8 cellular contexts compared by ENCODE assay signal in the genomic region with DNA sequence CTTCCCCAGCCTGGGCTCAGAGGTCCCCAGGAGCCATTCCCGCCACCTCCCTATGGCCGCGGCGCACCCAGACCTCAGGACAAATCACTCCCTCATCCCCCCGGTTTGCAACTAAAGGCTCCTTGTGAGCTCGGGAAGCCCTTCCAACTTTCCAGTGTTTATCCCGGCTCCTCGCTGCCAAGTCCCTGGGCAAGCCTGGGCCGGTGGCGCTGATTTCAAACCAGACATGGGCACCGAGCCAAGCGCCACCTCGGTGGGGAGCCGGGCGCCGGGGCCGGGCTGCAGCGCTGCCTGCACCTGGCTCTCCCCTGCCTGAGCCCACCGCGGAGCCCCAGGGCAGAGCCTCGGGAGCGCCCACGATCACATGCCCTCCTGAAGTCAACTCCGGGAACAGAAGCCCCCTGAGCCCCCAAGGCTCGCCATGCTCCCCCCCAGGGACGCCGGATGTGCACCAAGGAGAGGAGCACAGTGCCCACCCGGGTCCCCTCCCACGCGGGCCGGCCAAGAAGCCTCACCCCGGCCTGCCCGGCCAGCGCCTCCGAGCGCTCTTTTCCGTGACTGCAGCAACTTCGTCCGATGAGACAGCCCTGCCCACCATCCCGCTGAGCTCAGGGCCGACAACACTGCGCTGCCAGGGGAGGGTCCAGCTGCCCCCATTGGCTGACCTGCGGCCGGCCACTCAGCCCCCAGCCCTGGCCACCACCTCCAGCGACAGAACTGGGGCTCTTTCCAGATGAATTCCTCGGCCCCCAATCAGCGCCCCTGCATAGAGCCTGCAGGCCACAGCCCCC. TPM values are rescaled to one million over a fixed set of nuclear protein-coding genes. Genes with fewer than 3 reads are reported as not detected.
DNase-seq lines count a peak whose midpoint lies in the region; ATAC-seq lines count a peak whose summit lies in the region.

No MANE protein-coding gene starts in this region.

- H2BK5ac ChIP-seq in mesenchymal stem cell (ENCODE audit: low read depth, low read length, poor library complexity, severe bottlenecking): peak overlapping the region; percentile 82

- peak overlapping the region; percentile 85 for H2BK15ac ChIP-seq in mesenchymal stem cell (ENCODE audit: low read depth, poor library complexity, severe bottlenecking)

- no peaks in the 10 kb centered on the region for H3K9me3 ChIP-seq in mesenchymal stem cell (ENCODE audit: control insufficient read depth, low read length)

- 84% methylated on average over 47 of the region's 47 CpGs for WGBS in mesenchymal stem cell

- DNase-seq in Caki2 (ENCODE audit: low read depth) (peak; percentile 58), NCI-H345 treated with DMSO at 0.1 percent for 48 hours (lab: John Stamatoyannopoulos, UW; ENCODE audit: unreplicated experiment) (peak; percentile 87), dermis blood vessel endothelial cell (peak; percentile 76), mesenchymal stem cell (no peak), ureter (ENCODE audit: low spot score) (peak; percentile 85), NOMO-1 treated with dmso at 0.1 percent for 144 hours (lab: John Stamatoyannopoulos, UW; ENCODE audit: unreplicated experiment) (no peak)
- no peak for DNase-seq in activated CD4-positive, alpha-beta T cell treated with anti-CD3 and anti-CD28 coated beads for 1 hour

- ATAC-seq in HG03108 (IDR thresholded peaks at IDR 0.05; ENCODE audit: unreplicated experiment): no peak

- peaks cover 2% of the 10 kb centered on the region for H3K79me1 ChIP-seq in mesenchymal stem cell (replicated peaks; ENCODE audit: low read length, poor library complexity, severe bottlenecking)

- peaks cover 12 to 40% of the 10 kb centered on the region in 2 experiments for H3K36me3 ChIP-seq in mesenchymal stem cell (ENCODE audit: control insufficient read depth in 1 of 2, insufficient read depth in 2 of 2, low read depth in 1 of 2, low read length in 2 of 2)

- peak overlapping the region; percentile 80 for H4K91ac ChIP-seq in mesenchymal stem cell (ENCODE audit: low read length)

- H3K27ac ChIP-seq in mesenchymal stem cell (ENCODE audit: low read length, poor library complexity, severe bottlenecking): peak overlapping the region; percentile 87

- H2AK5ac ChIP-seq in mesenchymal stem cell (ENCODE audit: low read length, severe bottlenecking): peak overlapping the region; percentile 77

- peak overlapping the region; percentile 52 for H4K8ac ChIP-seq in mesenchymal stem cell (ENCODE audit: low read length)

- H3K9ac ChIP-seq in mesenchymal stem cell (ENCODE audit: low read length): peak overlapping the region; percentile 95

- H3K14ac ChIP-seq in mesenchymal stem cell (ENCODE audit: low read length in 2 of 2): peak overlapping the region in 1 of 2 experiments; percentile 73

- H3K23ac ChIP-seq in mesenchymal stem cell (ENCODE audit: low read length in 2 of 2): no peak overlapping the region

- in situ Hi-C loops in Caki2 (cut with HindIII; ENCODE audit: low pct_unique_long_range_greater_than_20kb, low sequenced_read_pairs): no loop called here

- H3K4me2 ChIP-seq in mesenchymal stem cell (ENCODE audit: low read length, poor library complexity, severe bottlenecking): peak overlapping the region; percentile 75

- H2AFZ ChIP-seq in mesenchymal stem cell (ENCODE audit: low read depth, low read length): no peak overlapping the region

- peak overlapping the region in 1 of 2 experiments; percentile 33 for H3K4ac ChIP-seq in mesenchymal stem cell (ENCODE audit: low read depth in 1 of 2, low read length in 2 of 2)

- peaks cover 71% of the 10 kb centered on the region for H3K4me1 ChIP-seq in mesenchymal stem cell (ENCODE audit: control insufficient read depth, insufficient read depth, low read depth, low read length)

- H2BK120ac ChIP-seq in mesenchymal stem cell (ENCODE audit: low read depth, low read length): peak overlapping the region; percentile 2

- peak overlapping the region; percentile 42 to 85 for H2BK12ac ChIP-seq in mesenchymal stem cell (ENCODE audit: low read length in 2 of 2)

- H3K4me3 ChIP-seq in mesenchymal stem cell (ENCODE audit: insufficient read depth in 1 of 2, low read depth in 1 of 2, low read length in 2 of 2): peak overlapping the region; percentile 69 to 76

- peak overlapping the region; percentile 73 to 93 for H3K18ac ChIP-seq in mesenchymal stem cell (ENCODE audit: low read depth in 1 of 2, low read length in 2 of 2)

- H3K27me3 ChIP-seq in mesenchymal stem cell (ENCODE audit: control insufficient read depth in 1 of 2, insufficient read depth in 1 of 2, low read length in 2 of 2): no peaks in the 10 kb centered on the region

RNA-seq across cellular contexts. Expression of gene NCOR2, which starts 50.0 kb away (rescaled TPM):
- total RNA-seq in Caki2 (2014; rRNA removed; shearing (Covaris generic); ENCODE audit: low replicate concordance): 2.7 and 12.9 TPM in 2 replicates
- total RNA-seq in dermis blood vessel endothelial cell (25.7 and 44.3 TPM in 2 replicates), ureter (200 TPM)
- polyA plus RNA-seq in mesenchymal stem cell (2013, experiment 1 of 2): 120 TPM
- 113 TPM for polyA plus RNA-seq in mesenchymal stem cell (2013, experiment 2 of 2)

Comparison
In these comparisons a context has a peak if more than half of its experiments do, and no peak if none do; other contexts are left out.
1. DNase-seq: peak in Caki2 (single experiment), NCI-H345 treated with DMSO at 0.1 percent for 48 hours (single experiment), dermis blood vessel endothelial cell (single experiment) and ureter (single experiment); none in mesenchymal stem cell (single experiment), NOMO-1 treated with dmso at 0.1 percent for 144 hours (single experiment) and activated CD4-positive, alpha-beta T cell treated with anti-CD3 and anti-CD28 coated beads for 1 hour (single experiment).